In the genomic region with DNA sequence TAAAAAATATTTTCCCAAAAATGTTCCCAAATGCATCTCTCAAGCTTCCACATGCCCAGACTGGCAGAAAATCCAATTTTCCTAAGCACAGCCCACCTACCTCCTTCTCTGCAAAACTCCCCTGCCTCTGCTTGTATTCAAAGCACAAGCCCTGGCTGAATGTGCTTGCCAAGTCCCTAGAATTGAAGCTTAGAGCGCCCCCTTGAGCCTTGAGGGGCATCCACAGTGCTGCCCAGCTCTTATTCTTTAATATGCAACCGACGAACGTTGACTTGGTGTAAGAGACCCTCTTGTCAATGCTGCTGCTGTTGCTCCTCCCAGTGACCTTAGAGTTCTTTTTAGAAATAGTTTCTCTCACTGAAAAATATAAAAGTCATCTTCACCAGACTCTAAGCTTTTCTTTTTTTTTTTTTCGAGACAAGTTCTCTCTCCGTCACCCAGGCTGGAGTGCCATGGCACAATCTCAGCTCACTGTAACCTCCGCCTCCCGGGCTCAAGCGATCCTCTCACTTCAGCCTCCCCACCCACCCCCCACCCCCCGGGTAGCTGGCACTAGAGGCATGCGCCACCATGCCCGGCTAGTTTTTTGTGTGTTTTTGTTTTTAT, we compare ENCODE assay signal across 1 cellular context.
A peak's percentile ranks its signal among the peaks of the same experiment; 100 is the strongest.
TF ChIP-seq lines count a peak whose summit lies in the region.

No MANE protein-coding gene starts in this region.

TF ChIP-seq in IMR-90, 13 proteins besides CTCF, POLR2A, EP300 and RAD21:
- TF ChIP-seq FOS (IDR thresholded peaks at IDR 0.05; ENCODE audit: low read depth, low read length) = no peak
- TF ChIP-seq SMC3 (IDR thresholded peaks at IDR 0.05; ENCODE audit: low read depth, low read length) = peak; percentile 60
- TF ChIP-seq NFE2L2 (IDR thresholded peaks at IDR 0.05; ENCODE audit: low read depth, low read length) = no peak
